In the genomic region with DNA sequence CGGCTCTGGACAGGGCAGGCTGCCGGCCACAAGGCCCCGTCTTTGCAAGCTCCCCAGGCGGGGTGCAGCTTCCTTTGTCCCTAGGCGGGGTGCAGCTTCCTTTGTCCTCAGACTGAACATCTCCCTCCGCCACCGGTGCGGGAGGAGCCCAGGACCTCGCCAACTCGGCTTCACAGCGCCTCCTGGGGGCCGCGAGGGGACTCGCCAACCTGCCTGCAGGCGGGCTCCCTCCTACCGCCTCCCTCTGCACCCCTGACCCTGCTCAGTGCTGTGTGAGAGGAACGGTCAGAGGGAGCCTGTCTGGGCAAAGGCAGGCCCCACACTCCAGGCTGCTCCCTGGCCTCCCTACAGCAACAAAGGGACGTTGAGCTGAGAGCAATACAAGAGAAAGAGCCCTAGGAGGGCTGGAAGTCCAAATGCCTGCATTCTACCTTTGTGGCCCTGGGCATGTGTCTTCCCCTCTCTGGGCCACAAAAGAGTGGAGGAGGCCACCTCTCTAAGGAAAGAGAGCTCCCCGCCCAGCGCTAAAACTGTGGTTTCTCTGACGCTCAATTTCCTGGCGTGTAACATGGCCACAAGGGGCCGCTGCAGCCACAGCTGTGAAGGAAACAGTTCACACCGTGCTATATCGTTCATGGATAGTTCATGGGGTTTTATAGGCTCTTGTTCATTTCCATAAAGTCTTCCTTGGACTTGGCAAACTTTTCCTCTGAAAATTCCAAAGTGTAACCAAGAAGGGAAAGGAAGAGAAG, we compare ENCODE assay signal across 8 cellular contexts. TPM values are rescaled to one million over a fixed set of nuclear protein-coding genes. Genes with fewer than 3 reads are reported as not detected.
DNase-seq lines count a peak whose midpoint lies in the region; ATAC-seq and TF ChIP-seq lines count a peak whose summit lies in the region.

No MANE protein-coding gene starts in this region.

- ATAC-seq in mucosa of descending colon (peak; percentile 80), GM19035 (IDR thresholded peaks at IDR 0.05; ENCODE audit: unreplicated experiment) (no peak)

- H3K79me2 ChIP-seq in OCI-LY3 (ENCODE audit: low read length) = no peaks in the 10 kb centered on the region

- H3K9ac ChIP-seq in OCI-LY3 (ENCODE audit: low read length) = peak overlapping the region; percentile 72

- H4K20me1 ChIP-seq in OCI-LY3 (ENCODE audit: insufficient read depth, low read length) = no peaks in the 10 kb centered on the region

- no peaks in the 10 kb centered on the region for H3K9me3 ChIP-seq in OCI-LY3 (ENCODE audit: insufficient read depth, low read length)
- H3K9me3 ChIP-seq in mucosa of descending colon = no peaks in the 10 kb centered on the region

- intact Hi-C loops in mucosa of descending colon (cut with DNase I, micrococcal nuclease) = loop anchor here (5.0 to 10.0 kb wide), 4 partner anchors 86 to 644 kb away; no protein-coding TSS in a partner anchor

- H3K4me1 ChIP-seq in OCI-LY3 (ENCODE audit: low read length) = peaks cover 7% of the 10 kb centered on the region
- H3K4me1 ChIP-seq in mucosa of descending colon (ENCODE audit: low read depth) = peaks cover 31% of the 10 kb centered on the region

- H3K36me3 ChIP-seq in OCI-LY3 (replicated peaks; ENCODE audit: low read depth, low read length) = no peaks in the 10 kb centered on the region
- no peaks in the 10 kb centered on the region for H3K36me3 ChIP-seq in mucosa of descending colon (ENCODE audit: low read depth)

- peak overlapping the region; percentile 100 for H3K4me2 ChIP-seq in OCI-LY3 (ENCODE audit: low read length)

- peaks cover 5% of the 10 kb centered on the region; the same call in 1 of the 2 replicates for H3K27me3 ChIP-seq in OCI-LY3 (ENCODE audit: low read depth, low read length)

- DNase-seq in GM04503 (ENCODE audit: low read depth) (peak; percentile 35), HUDEP-2 (lab: John Stamatoyannopoulos, UW; ENCODE audit: unreplicated experiment in 76 of 76) (peak in 71 of 76 experiments; percentile 10 to 82 (median 64)), activated T-cell treated with anti-CD3 and anti-CD28 coated beads for 4 hours (peak; percentile 76), epithelial cell of proximal tubule (ENCODE audit: low read depth) (no peak), mucosa of descending colon (peak; percentile 90 to 95 (median 93))
- peak; percentile 63 to 71 for DNase-seq in stimulated activated CD8-positive, alpha-beta memory T cell treated with anti-CD3 and anti-CD28 coated beads, Interleukin-15, amount 100 ng/mL, for 48 hours (ENCODE audit: low read depth in 2 of 2)

- peak overlapping the region; percentile 100 for H2AFZ ChIP-seq in OCI-LY3 (ENCODE audit: low read depth, low read length)

- peak; percentile 84 for TF ChIP-seq CTCF in OCI-LY3 (IDR thresholded peaks at IDR 0.05; ENCODE audit: low read depth, low read length)
- peak; percentile 92 for TF ChIP-seq CTCF in epithelial cell of proximal tubule (conservative IDR thresholded peaks at IDR 0.05; ENCODE audit: low read depth, low read length)
- peak; percentile 55 for TF ChIP-seq CTCF in mucosa of descending colon (IDR thresholded peaks at IDR 0.05)

- peak overlapping the region; percentile 80 for H3K4me3 ChIP-seq in OCI-LY3 (ENCODE audit: low read length)
- H3K4me3 ChIP-seq in epithelial cell of proximal tubule (ENCODE audit: low read depth, low read length) = peak overlapping the region; percentile 10
- no peak overlapping the region for H3K4me3 ChIP-seq in mucosa of descending colon

- no peak overlapping the region for H3K27ac ChIP-seq in OCI-LY3 (ENCODE audit: low read length)

RNA-seq across cellular contexts. Expression of a gene that starts 20.9 kb away (rescaled TPM):
- total RNA-seq in epithelial cell of proximal tubule = 1,090 and 2,137 TPM in 2 replicates
- 1,000 to 10,000 TPM in 2 of 3 donors, 100 to 1,000 TPM in 1; 723 to 2,357 (median 1,709) TPM for total RNA-seq in mucosa of descending colon

RNA-seq across cellular contexts. Expression of a gene that starts 22.8 kb away (rescaled TPM):
- total RNA-seq in epithelial cell of proximal tubule (not detected in 2 replicates), mucosa of descending colon (not detected)

RNA-seq across cellular contexts. Expression of a gene that starts 30.3 kb away (rescaled TPM):
- 4.6 and 15.6 TPM in 2 replicates for total RNA-seq in epithelial cell of proximal tubule
- 10 to 100 TPM in 1 of 3 donors, 1 to 10 TPM in 2; 5.0 to 16.5 (median 5.4) TPM for total RNA-seq in mucosa of descending colon

RNA-seq across cellular contexts. Expression of a gene that starts 37.7 kb away (rescaled TPM):
- not detected in 2 replicates for total RNA-seq in epithelial cell of proximal tubule
- under 1 TPM in 1 of 3 donors, not detected in 2; 0.67 TPM for total RNA-seq in mucosa of descending colon

RNA-seq across cellular contexts. Expression of a gene that starts 43.6 kb away (rescaled TPM):
- total RNA-seq in epithelial cell of proximal tubule = 1.0 and 2.0 TPM in 2 replicates
- total RNA-seq in mucosa of descending colon = 1 to 10 TPM in 1 of 3 donors, not detected in 2; 3.7 TPM
